In the genomic region with DNA sequence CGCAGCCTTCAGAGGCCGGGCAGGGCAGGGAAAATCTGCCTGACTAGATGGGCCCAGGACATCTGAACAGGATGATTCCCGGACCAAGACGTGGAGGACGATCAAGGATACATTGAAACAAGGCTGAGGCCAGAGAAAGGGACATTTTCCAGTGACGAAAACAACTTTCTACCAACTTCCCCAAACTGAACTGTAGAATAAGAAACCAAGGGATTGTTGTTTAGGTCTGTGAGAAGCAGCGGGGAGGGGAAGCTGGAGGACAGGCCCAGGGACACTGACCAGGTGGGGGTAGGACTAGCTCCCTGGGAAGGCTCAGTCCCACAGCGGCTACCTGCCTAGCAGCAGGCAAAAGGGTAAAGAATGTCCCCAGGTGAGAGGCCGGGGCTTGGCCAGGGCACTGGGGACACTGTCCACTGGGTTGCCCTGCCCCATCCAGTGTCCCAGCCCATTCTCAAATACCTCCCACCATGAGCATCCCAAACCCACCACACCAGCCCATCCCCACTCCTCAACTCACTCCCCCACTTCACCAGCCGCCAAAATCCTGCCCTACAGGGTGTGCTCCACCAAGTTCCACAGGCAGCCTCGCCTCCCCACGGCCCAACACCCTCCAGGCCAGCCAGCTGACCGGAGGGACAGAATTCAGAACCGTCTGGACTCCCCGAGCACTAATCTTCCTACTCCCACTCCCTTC, we compare ENCODE assay signal across 7 cellular contexts. TPM values are rescaled to one million over a fixed set of nuclear protein-coding genes. Genes with fewer than 3 reads are reported as not detected.
DNase-seq lines count a peak whose midpoint lies in the region; ATAC-seq and TF ChIP-seq lines count a peak whose summit lies in the region.
"Had no signal": no experiment of that assay in that cellular context is flagged by ENCODE, and none has a peak within 500 bp of the region (broad histone marks: within the 10 kb centered on the region; RNA-seq: fewer than 3 reads in every experiment).

No MANE protein-coding gene starts in this region.

- no peaks in the 10 kb centered on the region for H4K20me1 ChIP-seq in HCT116 (ENCODE audit: insufficient read depth)

- no peak for ATAC-seq in HCT116
- ATAC-seq in effector memory CD8-positive, alpha-beta T cell (replicated peaks) = no peak

- intact Hi-C loops in HCT116 (cut with micrococcal nuclease) = no loop called here
- intact Hi-C loops in colonic mucosa (cut with DNase I) = no loop called here

- RAD21 ChIA-PET in HCT116 (lab: Charles Lee; ENCODE audit: low non-redundant PET in 1 of 2, low total read pairs in 2 of 2, uncharacterized antibody in 2 of 2, unreplicated experiment in 2 of 2) = no interaction called here

- H3K79me2 ChIP-seq in HCT116 (ENCODE audit: insufficient read depth, low read length) (peaks cover 63% of the 10 kb centered on the region), parathyroid adenoma (peaks cover 54% of the 10 kb centered on the region)

- peak overlapping the region; percentile 90 for H3K9ac ChIP-seq in HCT116 (ENCODE audit: low read length)
- peak overlapping the region; percentile 97 to 100 for H3K9ac ChIP-seq in colonic mucosa (ENCODE audit: low read depth in 2 of 2, low read length in 2 of 2)
- H3K9ac ChIP-seq in parathyroid adenoma = peak overlapping the region; percentile 100

- CTCF ChIA-PET in HCT116 (lab: Charles Lee) = no interaction called here

- H3K4me1 ChIP-seq in HCT116 (ENCODE audit: control insufficient read depth in 1 of 2, insufficient read depth in 2 of 2, low read length in 2 of 2) = peaks cover 74 to 86% of the 10 kb centered on the region in 2 experiments
- H3K4me1 ChIP-seq in colonic mucosa = peaks cover 3% of the 10 kb centered on the region
- H3K4me1 ChIP-seq in parathyroid adenoma = peaks cover 54% of the 10 kb centered on the region

- H3K27me3 ChIP-seq in HCT116 (ENCODE audit: insufficient read depth, low read length) (no peaks in the 10 kb centered on the region), colonic mucosa (no peaks in the 10 kb centered on the region), parathyroid adenoma (ENCODE audit: control insufficient read depth, insufficient read depth, low read length) (no peaks in the 10 kb centered on the region)

- TF ChIP-seq CTCF in HCT116 (IDR thresholded peaks at IDR 0.05 in 2 of 3, conservative IDR thresholded peaks at IDR 0.05 in 1 of 3; ENCODE audit: borderline replicate concordance in 1 of 3, insufficient read depth in 1 of 3, low read depth in 2 of 3, low read length in 2 of 3) = no peak
- TF ChIP-seq CTCF in colonic mucosa (IDR thresholded peaks at IDR 0.05) = no peak
- no peak for TF ChIP-seq CTCF in parathyroid adenoma (IDR thresholded peaks at IDR 0.05)

- TF ChIP-seq RAD21 in HCT116 (IDR thresholded peaks at IDR 0.05; ENCODE audit: low read depth) = no peak

- no peaks in the 10 kb centered on the region for H3K27me3 Mint-ChIP-seq in effector memory CD8-positive, alpha-beta T cell

- H3K4me3 ChIP-seq in HCT116 (replicated peaks in 1 of 2; ENCODE audit: low read depth in 1 of 2, low read length in 2 of 2) = peak overlapping the region; percentile 84 to 92
- peak overlapping the region; percentile 96 for H3K4me3 ChIP-seq in colonic mucosa
- H3K4me3 ChIP-seq in parathyroid adenoma (ENCODE audit: low read depth, low read length) = peak overlapping the region; percentile 89

- POLR2A ChIA-PET in HCT116 (lab: Charles Lee) = interaction anchor here (1.2 kb wide), 1 partner anchor 34 kb away, joined by 3 read pairs; the partner anchor contains the start of gene SCNN1A

- H3K36me3 ChIP-seq in HCT116 (ENCODE audit: control insufficient read depth in 1 of 2, insufficient read depth in 2 of 2, low read length in 2 of 2) (no peaks in the 10 kb centered on the region; a peak in 1 of 4 replicates), colonic mucosa (no peaks in the 10 kb centered on the region), parathyroid adenoma (ENCODE audit: control insufficient read depth, insufficient read depth, low read length) (no peaks in the 10 kb centered on the region)

- no peak overlapping the region for H3K27ac Mint-ChIP-seq in effector memory CD8-positive, alpha-beta T cell

- peaks cover 40 to 45% of the 10 kb centered on the region in 2 donors for H3K4me1 Mint-ChIP-seq in effector memory CD8-positive, alpha-beta T cell (ENCODE audit: low read depth in 2 of 2)

- no peaks in the 10 kb centered on the region for H3K9me3 Mint-ChIP-seq in effector memory CD8-positive, alpha-beta T cell
- H3K9me3 Mint-ChIP-seq: activated B cell treated with CpG ODN at 0.5 μM for 24 hours had no signal

- no TSS peak for BruUV-seq in HCT116 (replicated peaks; lab: Mats Ljungman, UMichigan)

- DNase-seq in HCT116 (ENCODE audit: low read depth, low spot score) = no peak
- no peak for DNase-seq in colonic mucosa
- DNase-seq in activated naive CD4-positive, alpha-beta T cell (lab: John Stamatoyannopoulos, UW) = no peak
- DNase-seq in activated gamma-delta T cell (lab: John Stamatoyannopoulos, UW) = no peak
- DNase-seq in effector memory CD8-positive, alpha-beta T cell = no peak
- DNase-seq: activated B cell treated with CpG ODN at 0.5 μM for 24 hours had no signal

- TF ChIP-seq POLR2A in HCT116 (IDR thresholded peaks at IDR 0.05; ENCODE audit: borderline replicate concordance, extremely low read depth, insufficient read depth, insufficient read length) = no peak

- H3K9me3 ChIP-seq in HCT116 (ENCODE audit: control insufficient read depth in 1 of 2, insufficient read depth in 1 of 2, low read depth in 1 of 2, low read length in 2 of 2) (no peaks in the 10 kb centered on the region), colonic mucosa (no peaks in the 10 kb centered on the region), parathyroid adenoma (ENCODE audit: control insufficient read depth, low read length) (no peaks in the 10 kb centered on the region)

- H3K9me2 ChIP-seq in HCT116 (ENCODE audit: insufficient read depth) = no peaks in the 10 kb centered on the region

- H3K36me3 Mint-ChIP-seq in effector memory CD8-positive, alpha-beta T cell (ENCODE audit: insufficient read depth) = peaks cover 10% of the 10 kb centered on the region

- H3K4me3 Mint-ChIP-seq in effector memory CD8-positive, alpha-beta T cell = no peak overlapping the region
- H3K4me3 Mint-ChIP-seq: activated B cell treated with CpG ODN at 0.5 μM for 24 hours had no signal

- H3K27ac ChIP-seq in HCT116 (ENCODE audit: low read depth, low read length) = peak overlapping the region; percentile 99
- peak overlapping the region; percentile 99 for H3K27ac ChIP-seq in colonic mucosa
- peak overlapping the region; percentile 100 for H3K27ac ChIP-seq in parathyroid adenoma

- H3K4me2 ChIP-seq in HCT116 (ENCODE audit: low read length) = peak overlapping the region; percentile 97
- H3K4me2 ChIP-seq in parathyroid adenoma (ENCODE audit: low read length) = peak overlapping the region; percentile 99

- H2AFZ ChIP-seq in HCT116 (ENCODE audit: low read depth, low read length, poor library complexity, severe bottlenecking) (no peak overlapping the region), parathyroid adenoma (peak overlapping the region; percentile 92)

TF ChIP-seq in HCT116, 20 proteins besides CTCF, POLR2A, EP300 and RAD21 (continues in another document):
- TF ChIP-seq TCF7L2 (IDR thresholded peaks at IDR 0.05; ENCODE audit: borderline replicate concordance, extremely low read depth, insufficient read depth, insufficient read length) (no peak), ZNF274 (IDR thresholded peaks at IDR 0.05; ENCODE audit: low read depth, low read length) (no peak), YY1 (IDR thresholded peaks at IDR 0.05; ENCODE audit: extremely low read depth, insufficient replicate concordance, low read depth, low read length) (no peak), ZBTB33 (IDR thresholded peaks at IDR 0.05; ENCODE audit: extremely low read depth, insufficient replicate concordance, low read length) (no peak), ELF1 (IDR thresholded peaks at IDR 0.05; ENCODE audit: borderline replicate concordance, low read depth) (no peak), SP1 (IDR thresholded peaks at IDR 0.05; ENCODE audit: low read depth) (no peak)

RNA-seq across cellular contexts. Expression of gene TNFRSF1A, which starts 1.0 kb away (rescaled TPM):
- 129 TPM for total RNA-seq in HCT116 (2021; ENCODE audit: unreplicated experiment)
- polyA plus RNA-seq in HCT116 (2012) = 91.0 and 116 TPM in 2 replicates
- total RNA-seq in colonic mucosa = 100 to 1,000 TPM; 116 to 164 TPM
- total RNA-seq: activated B cell treated with CpG ODN at 0.5 μM for 24 hours had no signal

RNA-seq across cellular contexts. Expression of gene PLEKHG6, which starts 30.4 kb away (rescaled TPM):
- total RNA-seq in HCT116 (2021; ENCODE audit: unreplicated experiment) (27.4 TPM), colonic mucosa (100 to 1,000 TPM; 107 to 123 TPM)
- polyA plus RNA-seq in HCT116 (2012) = 16.5 and 19.9 TPM in 2 replicates
- total RNA-seq: activated B cell treated with CpG ODN at 0.5 μM for 24 hours had no signal

RNA-seq across cellular contexts. Expression of gene SCNN1A, which starts 34.5 kb away (rescaled TPM):
- total RNA-seq in HCT116 (2021; ENCODE audit: unreplicated experiment) = 118 TPM
- 150 and 159 TPM in 2 replicates for polyA plus RNA-seq in HCT116 (2012)
- total RNA-seq in colonic mucosa = 100 to 1,000 TPM; 158 to 188 TPM
- total RNA-seq: activated B cell treated with CpG ODN at 0.5 μM for 24 hours had no signal

RNA-seq across cellular contexts. Expression of gene LTBR, which starts 43.1 kb away (rescaled TPM):
- total RNA-seq in HCT116 (2021; ENCODE audit: unreplicated experiment) (128 TPM), colonic mucosa (100 to 1,000 TPM in 1 of 2 donors, 10 to 100 TPM in 1; 84.8 to 129 TPM)
- polyA plus RNA-seq in HCT116 (2012) = 91.2 and 100 TPM in 2 replicates
